Comparison of ENCODE assay signal across 15 cellular contexts in the genomic region with DNA sequence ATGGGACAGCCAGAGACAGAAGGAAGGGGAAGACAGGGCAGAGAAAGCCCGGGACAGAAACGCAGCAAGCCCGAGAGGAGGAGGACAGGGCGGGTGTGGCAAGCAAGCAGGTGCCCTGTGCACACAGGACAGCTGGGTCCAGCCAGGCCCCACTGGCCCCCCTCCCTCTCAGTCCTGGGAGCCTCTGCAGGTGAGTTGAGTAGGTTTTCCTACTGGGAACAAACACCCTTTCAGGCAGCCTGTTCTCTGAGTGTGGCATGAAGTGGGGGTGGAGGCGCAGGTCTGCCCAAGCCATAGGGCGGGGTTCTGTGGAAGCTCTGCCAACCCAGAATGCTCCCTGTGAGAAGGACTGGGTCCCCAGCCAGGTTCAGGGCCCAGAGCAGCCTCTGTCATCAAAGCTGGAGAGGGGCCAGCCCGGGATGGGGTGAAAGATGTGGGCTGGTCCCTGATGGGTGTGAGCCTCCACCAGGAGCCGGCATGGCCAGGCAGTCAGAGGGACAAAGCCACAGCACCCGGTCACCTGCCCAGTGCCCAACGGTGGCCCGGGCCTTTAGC.
A peak's percentile ranks its signal among the peaks of the same experiment; 100 is the strongest.
DNase-seq lines count a peak whose midpoint lies in the region; ATAC-seq and TF ChIP-seq lines count a peak whose summit lies in the region.
"Had no signal": no experiment of that assay in that cellular context is flagged by ENCODE, and none has a peak within 500 bp of the region (broad histone marks: within the 10 kb centered on the region; RNA-seq: fewer than 3 reads in every experiment).

No MANE protein-coding gene starts in this region.

- H3K27me3 ChIP-seq in RWPE2 (ENCODE audit: insufficient read depth, poor library complexity, severe bottlenecking) (no peaks in the 10 kb centered on the region), lung (ENCODE audit: control insufficient read depth, insufficient read depth) (no peaks in the 10 kb centered on the region)
- H3K27me3 ChIP-seq: adrenal gland, esophagus muscularis mucosa had no signal

- peak; percentile 22; the same call in 1 of the 3 replicates for ATAC-seq in RWPE2 (ENCODE audit: low read depth)
- peak; percentile 80 for ATAC-seq in lung (ENCODE audit: insufficient read depth, low FRiP score)
- no peak for ATAC-seq in HG03571 (IDR thresholded peaks at IDR 0.05; ENCODE audit: unreplicated experiment)
- no peak for ATAC-seq in HG03439 (IDR thresholded peaks at IDR 0.05; ENCODE audit: unreplicated experiment)
- ATAC-seq in HG02981 (IDR thresholded peaks at IDR 0.05; ENCODE audit: unreplicated experiment), result no peak
- no peak for ATAC-seq in HG03378 (IDR thresholded peaks at IDR 0.05; ENCODE audit: unreplicated experiment)
- ATAC-seq: activated T-cell treated with anti-CD3 and anti-CD28 coated beads, Interleukin-2, amount 50 U/mL, for 4 hours; psoas muscle had no signal

- H3K27ac ChIP-seq in RWPE2 (ENCODE audit: poor library complexity, severe bottlenecking) (no peak overlapping the region), lung (ENCODE audit: low read depth in 1 of 2, low read length in 1 of 2) (peak overlapping the region in 1 of 2 donors; percentile 85)
- H3K27ac ChIP-seq: adrenal gland, esophagus muscularis mucosa, psoas muscle had no signal

- no peaks in the 10 kb centered on the region for H3K36me3 ChIP-seq in RWPE2 (ENCODE audit: low read depth)
- no peaks in the 10 kb centered on the region for H3K36me3 ChIP-seq in lung (ENCODE audit: control insufficient read depth in 2 of 2, insufficient read depth in 2 of 2, low read length in 2 of 2)
- H3K36me3 ChIP-seq: adrenal gland, esophagus muscularis mucosa had no signal

- DNase-seq in AG20443 (ENCODE audit: low spot score) (peak; percentile 9), NCI-H187 (lab: John Stamatoyannopoulos, UW) (peak; percentile 6 to 17), RWPE2 (ENCODE audit: low spot score) (no peak), lung (ENCODE audit: low spot score) (peak; percentile 88)
- DNase-seq: activated CD4-positive, alpha-beta T cell treated with anti-CD3 and anti-CD28 coated beads for 4 hours; activated T-cell treated with anti-CD3 and anti-CD28 coated beads, Interleukin-2, amount 50 U/mL, for 4 hours; adrenal gland; NCI-H1694 treated with DMSO at 0.1 percent for 48 hours; psoas muscle; stimulated activated CD8-positive, alpha-beta memory T cell treated with anti-CD3 and anti-CD28 coated beads, Interleukin-4, amount 100 ng/mL, for 48 hours had no signal

- no peak overlapping the region for H3K4me3 ChIP-seq in RWPE2 (ENCODE audit: severe bottlenecking)
- H3K4me3 ChIP-seq in lung, result no peak overlapping the region
- H3K4me3 ChIP-seq: adrenal gland, esophagus muscularis mucosa, psoas muscle had no signal

- no peaks in the 10 kb centered on the region for H3K4me1 ChIP-seq in RWPE2 (ENCODE audit: insufficient read depth, poor library complexity, severe bottlenecking)
- no peaks in the 10 kb centered on the region for H3K4me1 ChIP-seq in lung (ENCODE audit: control insufficient read depth in 2 of 2, insufficient read depth in 2 of 2, low read length in 2 of 2)
- H3K4me1 ChIP-seq: adrenal gland, esophagus muscularis mucosa, psoas muscle had no signal

- WGBS in lung, 2 donors, result 69 to 83% methylated on average over 11 of the region's 11 CpGs

- H3K9me3 ChIP-seq in RWPE2 (ENCODE audit: severe bottlenecking) (no peaks in the 10 kb centered on the region), lung (ENCODE audit: control insufficient read depth in 2 of 2, insufficient read depth in 1 of 2, low read length in 1 of 2) (peaks cover 0 to 10% of the 10 kb centered on the region in 2 donors)

- TF ChIP-seq CTCF in RWPE2 (IDR thresholded peaks at IDR 0.05; ENCODE audit: poor library complexity, severe bottlenecking), result no peak
- TF ChIP-seq CTCF in lung (IDR thresholded peaks at IDR 0.05; ENCODE audit: control extremely low read depth, extremely low read depth), result no peak

Comparison
In these comparisons a context has a peak if more than half of its experiments do, and no peak if none do; other contexts are left out.
1. ATAC-seq: peak in RWPE2 (single experiment) and lung (single experiment); none in HG03571 (single experiment), HG03439 (single experiment), HG02981 (single experiment) and HG03378 (single experiment).